In the genomic region with DNA sequence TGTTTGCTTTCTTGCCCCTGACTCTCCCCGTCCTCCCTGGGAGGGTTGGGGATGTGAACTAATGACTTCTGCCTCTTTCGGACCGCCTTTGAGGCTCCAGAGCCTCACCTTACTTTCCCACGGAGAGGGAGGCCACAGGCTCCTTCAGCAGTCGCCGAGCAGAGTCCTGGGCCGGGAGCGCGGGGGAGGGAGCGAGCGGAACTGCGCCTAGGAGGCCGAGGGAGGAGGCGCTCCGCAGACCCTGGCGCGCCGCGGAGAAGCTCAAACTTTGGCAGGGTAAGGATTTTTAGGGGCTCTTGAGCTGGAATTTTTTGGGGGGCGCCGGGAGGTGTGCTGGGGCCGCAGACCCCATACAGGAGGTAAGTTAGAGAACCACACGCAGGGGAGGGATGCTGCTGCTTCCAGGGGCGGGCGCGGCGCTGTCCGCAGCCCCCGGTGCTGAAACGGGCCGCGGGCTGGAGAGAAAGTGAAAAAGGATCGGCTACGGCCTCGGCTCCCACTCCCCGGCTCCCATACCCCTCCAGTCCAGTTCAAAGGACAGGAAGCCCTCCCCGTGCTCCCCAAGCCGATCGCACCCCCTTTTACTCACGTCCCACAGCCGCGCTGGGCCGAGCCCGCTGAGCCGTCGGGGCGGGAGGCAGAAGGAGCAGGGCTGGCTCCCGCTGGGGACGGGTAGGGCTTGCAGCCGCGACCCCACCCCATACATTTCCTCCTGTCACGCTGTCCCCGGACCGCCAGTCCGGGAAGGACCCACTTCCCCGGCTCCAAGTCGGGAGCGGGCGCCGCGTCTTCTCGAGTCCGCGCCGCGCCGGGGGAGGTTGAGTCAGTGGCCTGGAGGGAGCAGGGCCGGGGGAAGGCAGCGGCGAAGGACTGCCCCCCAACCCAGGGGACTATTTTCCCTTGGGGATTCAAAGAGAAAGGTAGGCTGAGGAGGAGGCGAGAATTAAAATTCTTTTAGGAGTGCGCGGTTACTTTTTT, we compare ENCODE assay signal across 8 cellular contexts. TPM values are rescaled to one million over a fixed set of nuclear protein-coding genes. Genes with fewer than 3 reads are reported as not detected.
A peak's percentile ranks its signal among the peaks of the same experiment; 100 is the strongest.
DNase-seq lines count a peak whose midpoint lies in the region; ATAC-seq and TF ChIP-seq lines count a peak whose summit lies in the region.

A gene (plus strand): TSS at position 198 of the 978 bp plus-strand sequence. CDS start 23,520 bp downstream, outside the sequence.

- no peak within 1 kb of the TSS for H3K27ac Mint-ChIP-seq in activated CD4-positive, alpha-beta T cell treated with anti-CD3 and anti-CD28 coated beads, Interleukin-2, amount 10 ng/mL, durations not matched to agents 7 days and 5 days

- H3K36me3 ChIP-seq in parathyroid adenoma (ENCODE audit: control insufficient read depth, insufficient read depth, low read length): no peaks in the 10 kb centered on the region

- no peak within 1 kb of the TSS for H3K9ac ChIP-seq in parathyroid adenoma

- in situ Hi-C loops in GM13976 (cut with MboI; ENCODE audit: low sequenced_read_pairs, unreplicated experiment): no loop called here

- peak within 1 kb of the TSS; percentile 73 for H2AFZ ChIP-seq in parathyroid adenoma

- DNase-seq in GM13976 (ENCODE audit: low spot score) (peak; percentile 55), foreskin keratinocyte (peak in 1 of 2 donors; percentile 7), SK-N-DZ (ENCODE audit: low spot score) (no peak), T-helper 9 cell (no peak), EL (no peak), omental fat pad (ENCODE audit: low spot score) (no peak)
- DNase-seq in activated CD4-positive, alpha-beta T cell treated with anti-CD3 and anti-CD28 coated beads, Interleukin-2, amount 10 ng/mL, durations not matched to agents 7 days and 5 days: peak; percentile 22

- TF ChIP-seq CTCF in GM13976 (IDR thresholded peaks at IDR 0.05; ENCODE audit: borderline replicate concordance, control extremely low read depth, extremely low read depth, insufficient read depth, missing control alignments) (no peak), foreskin keratinocyte (conservative IDR thresholded peaks at IDR 0.05) (no peak), parathyroid adenoma (IDR thresholded peaks at IDR 0.05) (no peak), omental fat pad (IDR thresholded peaks at IDR 0.05) (no peak)

- CTCF ChIA-PET in activated CD4-positive, alpha-beta T cell treated with anti-CD3 and anti-CD28 coated beads, Interleukin-2, amount 10 ng/mL, durations not matched to agents 7 days and 5 days (lab: Charles Lee): no interaction called here

- H3K4me1 ChIP-seq in foreskin keratinocyte (no peaks in the 10 kb centered on the region), parathyroid adenoma (no peaks in the 10 kb centered on the region)

- H3K27ac ChIP-seq in foreskin keratinocyte (no peak within 1 kb of the TSS), parathyroid adenoma (no peak within 1 kb of the TSS)

- peaks cover 2% of the 10 kb centered on the region for H3K36me3 Mint-ChIP-seq in activated CD4-positive, alpha-beta T cell treated with anti-CD3 and anti-CD28 coated beads, Interleukin-2, amount 10 ng/mL, durations not matched to agents 7 days and 5 days (ENCODE audit: low read depth)

- ATAC-seq in foreskin keratinocyte (peak; percentile 50), omental fat pad (ENCODE audit: low FRiP score) (no peak)

- peaks cover 74% of the 10 kb centered on the region for H3K27me3 Mint-ChIP-seq in activated CD4-positive, alpha-beta T cell treated with anti-CD3 and anti-CD28 coated beads, Interleukin-2, amount 10 ng/mL, durations not matched to agents 7 days and 5 days

- no peaks in the 10 kb centered on the region for H3K9me3 ChIP-seq in parathyroid adenoma (ENCODE audit: control insufficient read depth, low read length)

- H3K4me1 Mint-ChIP-seq in activated CD4-positive, alpha-beta T cell treated with anti-CD3 and anti-CD28 coated beads, Interleukin-2, amount 10 ng/mL, durations not matched to agents 7 days and 5 days: peaks cover 2% of the 10 kb centered on the region

- H3K4me2 ChIP-seq in parathyroid adenoma (ENCODE audit: low read length): peak within 1 kb of the TSS; percentile 57

- no peaks in the 10 kb centered on the region for H3K79me2 ChIP-seq in parathyroid adenoma

- peak within 1 kb of the TSS; percentile 29 for H3K4me3 ChIP-seq in parathyroid adenoma (ENCODE audit: low read depth, low read length)

- peaks cover 95% of the 10 kb centered on the region for H3K27me3 ChIP-seq in foreskin keratinocyte
- peaks cover 16% of the 10 kb centered on the region for H3K27me3 ChIP-seq in parathyroid adenoma (ENCODE audit: control insufficient read depth, insufficient read depth, low read length)

- peaks cover 2% of the 10 kb centered on the region for H3K9me3 Mint-ChIP-seq in activated CD4-positive, alpha-beta T cell treated with anti-CD3 and anti-CD28 coated beads, Interleukin-2, amount 10 ng/mL, durations not matched to agents 7 days and 5 days

- POLR2A ChIA-PET in activated CD4-positive, alpha-beta T cell treated with anti-CD3 and anti-CD28 coated beads, Interleukin-2, amount 10 ng/mL, durations not matched to agents 7 days and 5 days (lab: Charles Lee): no interaction called here

- no peak within 1 kb of the TSS for H3K4me3 Mint-ChIP-seq in activated CD4-positive, alpha-beta T cell treated with anti-CD3 and anti-CD28 coated beads, Interleukin-2, amount 10 ng/mL, durations not matched to agents 7 days and 5 days

RNA-seq across cellular contexts. Expression of the gene that starts here (rescaled TPM):
- total RNA-seq in activated CD4-positive, alpha-beta T cell treated with anti-CD3 and anti-CD28 coated beads, Interleukin-2, amount 10 ng/mL, durations not matched to agents 7 days and 5 days: not detected
- total RNA-seq in foreskin keratinocyte (not detected in 2 replicates), omental fat pad (under 1 TPM in 2 of 4 donors, not detected in 2; 0.25 to 0.47 TPM)
- not detected in 2 replicates for polyA plus RNA-seq in foreskin keratinocyte
- polyA plus RNA-seq in SK-N-DZ (2014; cell fraction: cytosol; rRNA removed): not detected in 2 replicates
- polyA plus RNA-seq in SK-N-DZ (2014; cell fraction: nucleus; rRNA removed): not detected in 2 replicates

Comparison
In these comparisons a context has a peak if more than half of its experiments do, and no peak if none do; other contexts are left out.
1. Peak in DNase-seq in activated CD4-positive, alpha-beta T cell treated with anti-CD3 and anti-CD28 coated beads, Interleukin-2, amount 10 ng/mL, durations not matched to agents 7 days and 5 days; RNA of the gene not detected or under 1 TPM.
2. Peak in ATAC-seq in foreskin keratinocyte; RNA of the gene not detected or under 1 TPM.